ENCODE assay signal across 8 cellular contexts in genomic region chr1:197924516-197925123, GRCh38. TPM values are rescaled to one million over a fixed set of nuclear protein-coding genes. Genes with fewer than 3 reads are reported as not detected.
A peak's percentile ranks its signal among the peaks of the same experiment; 100 is the strongest.
DNase-seq lines count a peak whose midpoint lies in the region; ATAC-seq and TF ChIP-seq lines count a peak whose summit lies in the region.

No MANE protein-coding gene starts in this region.

- ATAC-seq in activated T-cell treated with anti-CD3 and anti-CD28 coated beads, Interleukin-2, amount 50 U/mL, for 4 hours = peak; percentile 54 to 61

- peaks cover 76% of the 10 kb centered on the region for H3K27me3 Mint-ChIP-seq in activated T-cell treated with anti-CD3 and anti-CD28 coated beads, Interleukin-2, amount 50 U/mL, for 4 hours (ENCODE audit: low read depth)

- no peaks in the 10 kb centered on the region for H3K9me3 Mint-ChIP-seq in activated T-cell treated with anti-CD3 and anti-CD28 coated beads, Interleukin-2, amount 50 U/mL, for 4 hours

- no peaks in the 10 kb centered on the region for H3K36me3 Mint-ChIP-seq in activated T-cell treated with anti-CD3 and anti-CD28 coated beads, Interleukin-2, amount 50 U/mL, for 4 hours (ENCODE audit: insufficient read depth)

- peaks cover 53% of the 10 kb centered on the region for H3K27me3 ChIP-seq in H7 (ENCODE audit: control insufficient read depth, insufficient read depth, low read length)

- no peaks in the 10 kb centered on the region for H3K36me3 ChIP-seq in H7 (replicated peaks; ENCODE audit: control insufficient read depth, insufficient read depth, low read length)

- no peak overlapping the region for H3K4me3 Mint-ChIP-seq in activated T-cell treated with anti-CD3 and anti-CD28 coated beads, Interleukin-2, amount 50 U/mL, for 4 hours

- H3K4me1 Mint-ChIP-seq in activated T-cell treated with anti-CD3 and anti-CD28 coated beads, Interleukin-2, amount 50 U/mL, for 4 hours (ENCODE audit: low read depth) = peaks cover 20% of the 10 kb centered on the region

- DNase-seq in activated T-cell treated with anti-CD3 and anti-CD28 coated beads, Interleukin-2, amount 50 U/mL, for 4 hours = no peak
- DNase-seq in activated T-cell treated with anti-CD3 and anti-CD28 coated beads, Interleukin-2, amount 50 U/mL, for 48 hours = no peak
- DNase-seq in H7 (peak; percentile 73), SKM-1 (lab: John Stamatoyannopoulos, UW; ENCODE audit: unreplicated experiment) (peak; percentile 87), fibroblast of pulmonary artery (ENCODE audit: low read depth) (peak; percentile 75), renal cortical epithelial cell (ENCODE audit: low read depth) (peak; percentile 63), middle frontal gyrus (ENCODE audit: extremely low spot score, low spot score) (no peak)

- H3K4me3 ChIP-seq in H7 (ENCODE audit: insufficient read depth, low read depth, low read length) (no peak overlapping the region), fibroblast of pulmonary artery (replicated peaks; ENCODE audit: low read depth, low read length) (no peak overlapping the region)

- peak; percentile 93 for TF ChIP-seq CTCF in LNCAP (IDR thresholded peaks at IDR 0.05)
- TF ChIP-seq CTCF in fibroblast of pulmonary artery (IDR thresholded peaks at IDR 0.05; ENCODE audit: low read length, missing control alignments) = peak; percentile 84

RNA-seq across cellular contexts. Expression of gene LHX9, which starts 7.4 kb away (rescaled TPM):
- not detected for total RNA-seq in activated T-cell treated with anti-CD3 and anti-CD28 coated beads, Interleukin-2, amount 50 U/mL, for 4 hours
- 0.03 TPM in 1 of 2 replicates, not detected in the other for total RNA-seq in H7 (2014; rRNA removed; shearing (Covaris generic))
- under 0.01 TPM in 1 of 2 replicates, not detected in the other for total RNA-seq in renal cortical epithelial cell

RNA-seq across cellular contexts. Expression of gene C1orf53, which starts 22.2 kb away (rescaled TPM):
- 1 to 10 TPM in 2 of 3 donors, under 1 TPM in 1; 0.68 to 2.5 (median 2.4) TPM for total RNA-seq in activated T-cell treated with anti-CD3 and anti-CD28 coated beads, Interleukin-2, amount 50 U/mL, for 4 hours
- 0.48 and 0.70 TPM in 2 replicates for total RNA-seq in H7 (2014; rRNA removed; shearing (Covaris generic))
- 3.6 and 6.2 TPM in 2 replicates for total RNA-seq in renal cortical epithelial cell

Comparison
In these comparisons a context has a peak if more than half of its experiments do, and no peak if none do; other contexts are left out.
1. DNase-seq: peak in H7 (single experiment), SKM-1 (single experiment), fibroblast of pulmonary artery (single experiment) and renal cortical epithelial cell (single experiment); none in activated T-cell treated with anti-CD3 and anti-CD28 coated beads, Interleukin-2, amount 50 U/mL, for 4 hours (single experiment), activated T-cell treated with anti-CD3 and anti-CD28 coated beads, Interleukin-2, amount 50 U/mL, for 48 hours (0 of 2) and middle frontal gyrus (single experiment).